Comparison of ENCODE assay signal across 21 cellular contexts in the genomic region with DNA sequence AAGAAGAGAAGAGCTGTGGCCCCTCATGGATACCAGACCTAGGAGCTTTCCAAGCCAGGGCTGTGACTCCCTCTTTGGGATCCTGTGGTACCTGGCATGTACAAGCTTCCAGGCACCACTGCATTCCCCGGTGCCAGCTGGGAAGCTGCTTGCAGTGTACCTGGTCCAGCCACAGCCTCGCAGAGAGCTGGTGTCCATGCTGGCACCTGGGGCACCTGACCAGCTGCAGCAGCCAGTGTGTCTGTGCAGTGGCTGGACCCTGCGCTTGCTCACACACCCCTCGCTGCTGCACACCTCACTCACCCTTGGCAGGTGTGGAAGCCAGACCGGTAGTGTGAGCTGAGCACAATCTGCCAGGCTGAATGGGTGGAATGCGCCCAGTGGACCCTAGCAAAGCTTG.
DNase-seq lines count a peak whose midpoint lies in the region; ATAC-seq lines count a peak whose summit lies in the region.
"Had no signal": no experiment of that assay in that cellular context is flagged by ENCODE, and none has a peak within 500 bp of the region (broad histone marks: within the 10 kb centered on the region; RNA-seq: fewer than 3 reads in every experiment).

No MANE protein-coding gene starts in this region.

- H3K4me1 Mint-ChIP-seq in stimulated activated memory B cell treated with anti-CD40 and anti-IgM and Interleukin-4, amounts not matched to agents 10 μg/mL and 1 μg/mL and 100 μg/mL, for 72 hours: peaks cover under 1% of the 10 kb centered on the region

- H3K9me2 ChIP-seq in GM23248 (ENCODE audit: insufficient read depth): no peaks in the 10 kb centered on the region

- no peaks in the 10 kb centered on the region for H3K27me3 ChIP-seq in GM23248 (replicated peaks; ENCODE audit: insufficient read depth)
- H3K27me3 ChIP-seq in mesenchymal stem cell (ENCODE audit: control insufficient read depth in 1 of 2, insufficient read depth in 1 of 2, low read length in 2 of 2): no peaks in the 10 kb centered on the region
- H3K27me3 ChIP-seq: body of pancreas, colonic mucosa, MG63, tibial nerve had no signal

- no peaks in the 10 kb centered on the region for H4K20me1 ChIP-seq in GM23248 (ENCODE audit: insufficient read depth)

- peak overlapping the region; percentile 57 to 62 for H3K4ac ChIP-seq in mesenchymal stem cell (ENCODE audit: low read depth in 1 of 2, low read length in 2 of 2)

- H3K14ac ChIP-seq in mesenchymal stem cell (ENCODE audit: low read length in 2 of 2): peak overlapping the region in 1 of 2 experiments; percentile 69

- peak overlapping the region; percentile 94 to 97 for H3K18ac ChIP-seq in mesenchymal stem cell (ENCODE audit: low read depth in 1 of 2, low read length in 2 of 2)

- H3K9me3 Mint-ChIP-seq in stimulated activated memory B cell treated with anti-CD40 and anti-IgM and Interleukin-4, amounts not matched to agents 10 μg/mL and 1 μg/mL and 100 μg/mL, for 72 hours: no peaks in the 10 kb centered on the region
- H3K9me3 Mint-ChIP-seq: H9; stimulated activated naive CD8-positive, alpha-beta T cell treated with anti-CD3 and anti-CD28 coated beads, Interleukin-15, Interleukin-2, amounts not matched to agents 100 ng/mL and 50 ng/mL, for 24 hours had no signal

- H3K27ac Mint-ChIP-seq in stimulated activated memory B cell treated with anti-CD40 and anti-IgM and Interleukin-4, amounts not matched to agents 10 μg/mL and 1 μg/mL and 100 μg/mL, for 72 hours: no peak overlapping the region
- H3K27ac Mint-ChIP-seq: activated naive CD8-positive, alpha-beta T cell treated with anti-CD3 and anti-CD28 coated beads, Interleukin-2, amount 10 ng/mL, durations not matched to agents 7 days and 5 days; endodermal cell; H9; stimulated activated naive CD8-positive, alpha-beta T cell treated with anti-CD3 and anti-CD28 coated beads, Interleukin-15, Interleukin-2, amounts not matched to agents 100 ng/mL and 50 ng/mL, for 24 hours had no signal

- no peaks in the 10 kb centered on the region for H3K79me2 ChIP-seq in GM23248 (ENCODE audit: insufficient read depth)

- H3K9me3 ChIP-seq in GM23248 (ENCODE audit: low read depth) (no peaks in the 10 kb centered on the region), mesenchymal stem cell (ENCODE audit: control insufficient read depth, low read length) (peaks cover 9% of the 10 kb centered on the region)
- H3K9me3 ChIP-seq: body of pancreas, colonic mucosa, MG63, psoas muscle, tibial nerve had no signal

- no peak overlapping the region for H3K4me3 Mint-ChIP-seq in stimulated activated memory B cell treated with anti-CD40 and anti-IgM and Interleukin-4, amounts not matched to agents 10 μg/mL and 1 μg/mL and 100 μg/mL, for 72 hours
- H3K4me3 Mint-ChIP-seq: activated naive CD8-positive, alpha-beta T cell treated with anti-CD3 and anti-CD28 coated beads, Interleukin-2, amount 10 ng/mL, durations not matched to agents 7 days and 5 days; endodermal cell; H9; stimulated activated naive CD8-positive, alpha-beta T cell treated with anti-CD3 and anti-CD28 coated beads, Interleukin-15, Interleukin-2, amounts not matched to agents 100 ng/mL and 50 ng/mL, for 24 hours had no signal

- no peak overlapping the region for H2BK5ac ChIP-seq in mesenchymal stem cell (ENCODE audit: low read depth, low read length, poor library complexity, severe bottlenecking)

- peak; percentile 25 for ATAC-seq in stimulated activated memory B cell treated with anti-CD40 and anti-IgM and Interleukin-4, amounts not matched to agents 10 μg/mL and 1 μg/mL and 100 μg/mL, for 72 hours
- ATAC-seq in GM18867 (IDR thresholded peaks at IDR 0.05; ENCODE audit: unreplicated experiment): no peak

- H3K9ac ChIP-seq in GM23248 (no peak overlapping the region), mesenchymal stem cell (ENCODE audit: low read length) (no peak overlapping the region)

- H2AFZ ChIP-seq in GM23248: no peak overlapping the region
- no peak overlapping the region for H2AFZ ChIP-seq in mesenchymal stem cell (ENCODE audit: low read depth, low read length)

- H3K27me3 Mint-ChIP-seq in stimulated activated memory B cell treated with anti-CD40 and anti-IgM and Interleukin-4, amounts not matched to agents 10 μg/mL and 1 μg/mL and 100 μg/mL, for 72 hours: no peaks in the 10 kb centered on the region

- H3K36me3 Mint-ChIP-seq in stimulated activated memory B cell treated with anti-CD40 and anti-IgM and Interleukin-4, amounts not matched to agents 10 μg/mL and 1 μg/mL and 100 μg/mL, for 72 hours: no peaks in the 10 kb centered on the region
- H3K36me3 Mint-ChIP-seq: activated naive CD8-positive, alpha-beta T cell treated with anti-CD3 and anti-CD28 coated beads, Interleukin-2, amount 10 ng/mL, durations not matched to agents 7 days and 5 days had no signal

- H2BK12ac ChIP-seq in mesenchymal stem cell (ENCODE audit: low read length in 2 of 2): peak overlapping the region; percentile 98 to 99

- no peak for DNase-seq in GM23248
- peak; percentile 10 for DNase-seq in astrocyte of the hippocampus (ENCODE audit: low read depth, low spot score)
- no peak for DNase-seq in mesenchymal stem cell
- DNase-seq in effector CD8-positive, alpha-beta T cell (lab: John Stamatoyannopoulos, UW): no peak
- DNase-seq in iPS-NIHi11 (ENCODE audit: low spot score): no peak
- DNase-seq in kidney glomerular epithelial cell (lab: John Stamatoyannopoulos, UW): no peak
- DNase-seq: activated naive CD8-positive, alpha-beta T cell treated with anti-CD3 and anti-CD28 coated beads, Interleukin-2, amount 10 ng/mL, durations not matched to agents 7 days and 5 days; colonic mucosa; endodermal cell; glutamatergic neuron; H9; NCI-H1417 treated with DMSO at 0.1 percent for 48 hours; psoas muscle; stimulated activated CD4-positive, alpha-beta T cell treated with anti-CD3 and anti-CD28 coated beads, Interleukin-4, amount 100 ng/mL, for 1 hour; T-helper 9 cell had no signal

- H2BK120ac ChIP-seq in mesenchymal stem cell (ENCODE audit: low read depth, low read length): peak overlapping the region; percentile 89

- no peak overlapping the region for H3K4me3 ChIP-seq in GM23248
- H3K4me3 ChIP-seq in mesenchymal stem cell (ENCODE audit: insufficient read depth in 1 of 2, low read depth in 1 of 2, low read length in 2 of 2): no peak overlapping the region
- H3K4me3 ChIP-seq: body of pancreas, colonic mucosa, MG63, psoas muscle, tibial nerve had no signal

- in situ Hi-C loops in GM23248 (cut with MboI): no loop called here

- H4K91ac ChIP-seq in mesenchymal stem cell (ENCODE audit: low read length): peak overlapping the region; percentile 98

- H3K4me2 ChIP-seq in GM23248 (ENCODE audit: unreplicated experiment) (peak overlapping the region; percentile 30), mesenchymal stem cell (ENCODE audit: low read length, poor library complexity, severe bottlenecking) (no peak overlapping the region)

- no peaks in the 10 kb centered on the region for H3K79me1 ChIP-seq in mesenchymal stem cell (replicated peaks; ENCODE audit: low read length, poor library complexity, severe bottlenecking)

- 85 to 90% methylated on average over 5 to 6 of the region's 6 CpGs for WGBS in GM23248 (ENCODE audit: low coverage in 1 of 2, low lambda C conversion rate in 2 of 2, missing lambda C conversion rate in 2 of 2), 2 experiments
- 95% methylated on average over 6 of the region's 6 CpGs for WGBS in mesenchymal stem cell

- H3K23ac ChIP-seq in mesenchymal stem cell (ENCODE audit: low read length in 2 of 2): no peak overlapping the region

- H2AK5ac ChIP-seq in mesenchymal stem cell (ENCODE audit: low read length, severe bottlenecking): no peak overlapping the region

- H3K4me1 ChIP-seq in GM23248 (ENCODE audit: insufficient read depth): peaks cover 16% of the 10 kb centered on the region
- H3K4me1 ChIP-seq in mesenchymal stem cell (ENCODE audit: control insufficient read depth, insufficient read depth, low read depth, low read length): peaks cover 3% of the 10 kb centered on the region
- H3K4me1 ChIP-seq: body of pancreas, colonic mucosa, psoas muscle had no signal

- no peaks in the 10 kb centered on the region for H3K36me3 ChIP-seq in GM23248 (ENCODE audit: low read depth)
- H3K36me3 ChIP-seq in mesenchymal stem cell (ENCODE audit: control insufficient read depth in 1 of 2, insufficient read depth in 2 of 2, low read depth in 1 of 2, low read length in 2 of 2): no peaks in the 10 kb centered on the region
- H3K36me3 ChIP-seq: colonic mucosa, MG63 had no signal

- H3K27ac ChIP-seq in GM23248 (no peak overlapping the region), mesenchymal stem cell (ENCODE audit: low read length, poor library complexity, severe bottlenecking) (no peak overlapping the region)
- H3K27ac ChIP-seq: body of pancreas, colonic mucosa, psoas muscle, tibial nerve had no signal

- peaks cover 18% of the 10 kb centered on the region for H3F3A ChIP-seq in GM23248 (ENCODE audit: insufficient read depth)

- H2BK15ac ChIP-seq in mesenchymal stem cell (ENCODE audit: low read depth, poor library complexity, severe bottlenecking): peak overlapping the region; percentile 77

- H4K8ac ChIP-seq in mesenchymal stem cell (ENCODE audit: low read length): peak overlapping the region; percentile 85
